Comparison of ENCODE assay signal across 8 cellular contexts in the genomic region with DNA sequence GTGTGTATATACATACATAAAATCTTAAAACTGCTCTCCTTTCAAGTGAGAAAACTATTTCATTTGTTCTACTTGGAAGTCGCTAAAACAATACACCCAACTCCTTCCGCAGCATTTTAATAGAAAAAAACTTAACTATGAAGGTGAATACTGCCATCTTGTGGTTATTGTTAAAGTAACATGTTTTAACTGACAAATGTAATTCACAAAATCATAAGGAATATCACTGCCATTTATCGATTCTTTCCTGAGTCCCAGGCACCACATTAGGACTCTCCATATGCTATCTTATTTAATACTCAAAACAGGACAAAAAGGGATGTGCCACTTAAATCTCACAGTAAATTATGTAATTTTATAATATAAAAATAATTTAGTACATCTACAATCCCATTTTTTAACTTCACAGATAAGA.
DNase-seq lines count a peak whose midpoint lies in the region; ATAC-seq, FAIRE-seq and TF ChIP-seq lines count a peak whose summit lies in the region.

No MANE protein-coding gene starts in this region.

- H3K4me1 ChIP-seq in HEK293 (ENCODE audit: control insufficient read depth, insufficient read depth, low read length) (no peaks in the 10 kb centered on the region), suprapubic skin (no peaks in the 10 kb centered on the region)

- peak; percentile 16; the same call in 1 of the 2 replicates for TF ChIP-seq CTCF in HEK293 (tag by site-specific recombination; IDR thresholded peaks at IDR 0.05)
- peak; percentile 22 for TF ChIP-seq CTCF in bronchial epithelial cell (IDR thresholded peaks at IDR 0.05; ENCODE audit: insufficient read depth, low read length, severe bottlenecking)
- TF ChIP-seq CTCF in suprapubic skin (IDR thresholded peaks at IDR 0.05), result peak in 1 of 2 donors; percentile 16

- in situ Hi-C loops in Caki2 (cut with HindIII; ENCODE audit: low pct_unique_long_range_greater_than_20kb, low sequenced_read_pairs), result no loop called here

- 2% methylated on average over 3 of the region's 3 CpGs for WGBS in suprapubic skin

- H3K36me3 ChIP-seq in HEK293 (ENCODE audit: control insufficient read depth in 2 of 2, insufficient read depth in 1 of 2, low read length in 2 of 2) (no peaks in the 10 kb centered on the region), bronchial epithelial cell (ENCODE audit: control insufficient read depth, insufficient read depth, low read length) (no peaks in the 10 kb centered on the region), suprapubic skin (no peaks in the 10 kb centered on the region)

- ATAC-seq in HG02588 (IDR thresholded peaks at IDR 0.05; ENCODE audit: unreplicated experiment), result no peak
- ATAC-seq in GM19324 (IDR thresholded peaks at IDR 0.05; ENCODE audit: low FRiP score, unreplicated experiment), result no peak

- TF ChIP-seq EP300 in suprapubic skin (IDR thresholded peaks at IDR 0.05), result no peak

- no peak for TF ChIP-seq POLR2A in suprapubic skin (IDR thresholded peaks at IDR 0.05)

- H3K4me3 ChIP-seq in HEK293 (ENCODE audit: low read depth, low read length), result no peak overlapping the region
- H3K4me3 ChIP-seq in bronchial epithelial cell (ENCODE audit: low read depth, low read length), result no peak overlapping the region
- H3K4me3 ChIP-seq in suprapubic skin, result no peak overlapping the region

- peaks cover 2% of the 10 kb centered on the region for H3K27me3 ChIP-seq in bronchial epithelial cell (ENCODE audit: control insufficient read depth, insufficient read depth, low read length)
- H3K27me3 ChIP-seq in suprapubic skin, result no peaks in the 10 kb centered on the region

- H3K27ac ChIP-seq in HEK293 (ENCODE audit: extremely low read depth, low read depth, low read length) (no peak overlapping the region), suprapubic skin (no peak overlapping the region)

- peak; percentile 19 for DNase-seq in Caki2 (ENCODE audit: low read depth)
- peak; percentile 70 for DNase-seq in NCI-H345 (lab: John Stamatoyannopoulos, UW)
- peak; percentile 66 for DNase-seq in bronchial epithelial cell (ENCODE audit: low read depth)
- peak; percentile 61 to 68 for DNase-seq in lung microvascular endothelial cell (ENCODE audit: low read depth in 2 of 2)
- no peak for DNase-seq in suprapubic skin (ENCODE audit: low spot score in 2 of 2)

- FAIRE-seq in bronchial epithelial cell (lab: Jason Lieb, UNC), result no peak

- POLR2A ChIA-PET in HEK293 (lab: Yijun Ruan, JAX), result no interaction called here

- H3K9me3 ChIP-seq in HEK293 (ENCODE audit: control insufficient read depth, insufficient read depth, low read depth, low read length), result no peaks in the 10 kb centered on the region
- H3K9me3 ChIP-seq in suprapubic skin, result no peaks in the 10 kb centered on the region

- CTCF ChIA-PET in HEK293 (lab: Yijun Ruan, JAX), result interaction anchor here (0.6 to 3.2 kb wide), 16 partner anchors 17 to 1699 kb away, joined by 3 to 16 read pairs (median 4); no protein-coding TSS in a partner anchor

TF ChIP-seq in HEK293, 187 proteins besides CTCF, POLR2A, EP300 and RAD21:
- TF ChIP-seq MZF1 (tag by site-specific recombination; IDR thresholded peaks at IDR 0.05; ENCODE audit: borderline replicate concordance), result no peak
- peak; percentile 79 for TF ChIP-seq ZNF654 (tag by site-specific recombination; IDR thresholded peaks at IDR 0.05; ENCODE audit: low read depth)
- TF ChIP-seq, protein P1, sequence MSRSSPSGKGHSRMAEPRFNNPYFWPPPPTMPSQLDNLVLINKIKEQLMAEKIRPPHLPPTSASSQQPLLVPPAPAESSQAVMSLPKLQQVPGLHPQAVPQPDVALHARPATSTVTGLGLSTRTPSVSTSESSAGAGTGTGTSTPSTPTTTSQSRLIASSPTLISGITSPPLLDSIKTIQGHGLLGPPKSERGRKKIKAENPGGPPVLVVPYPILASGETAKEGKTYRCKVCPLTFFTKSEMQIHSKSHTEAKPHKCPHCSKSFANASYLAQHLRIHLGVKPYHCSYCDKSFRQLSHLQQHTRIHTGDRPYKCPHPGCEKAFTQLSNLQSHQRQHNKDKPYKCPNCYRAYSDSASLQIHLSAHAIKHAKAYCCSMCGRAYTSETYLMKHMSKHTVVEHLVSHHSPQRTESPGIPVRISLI (tag by site-specific recombination; IDR thresholded peaks at IDR 0.05), result peak; percentile 37; the same call in 1 of the 2 replicates
- no peak for TF ChIP-seq ZNF48 (tag by site-specific recombination; IDR thresholded peaks at IDR 0.05)
- no peak for TF ChIP-seq ZNF202 (tag by site-specific recombination; IDR thresholded peaks at IDR 0.05; ENCODE audit: borderline replicate concordance)

Comparison
In these comparisons a context has a peak if more than half of its experiments do, and no peak if none do; other contexts are left out.
1. DNase-seq: peak in Caki2 (single experiment), NCI-H345 (single experiment), bronchial epithelial cell (single experiment) and lung microvascular endothelial cell (2 of 2); none in suprapubic skin (0 of 2).